In genomic region chr15:42409011-42409410, GRCh38 we compare ENCODE assay signal across 32 cellular contexts.
"Had no signal": no experiment of that assay in that cellular context is flagged by ENCODE, and none has a peak within 500 bp of the region (broad histone marks: within the 10 kb centered on the region; RNA-seq: fewer than 3 reads in every experiment).

No MANE protein-coding gene starts in this region.

- H3K27me3 ChIP-seq: ascending aorta, cardiac muscle cell, SJCRH30 had no signal

- H3K36me3 ChIP-seq: WERI-Rb-1 had no signal

- H3K27ac ChIP-seq: ascending aorta, cardiac muscle cell, PC-9, RWPE1, SJCRH30, SK-N-MC, WERI-Rb-1 had no signal

- DNase-seq: activated CD4-positive, alpha-beta memory T cell treated with anti-CD3 and anti-CD28 coated beads, Interleukin-2, amount 10 ng/mL, durations not matched to agents 7 days and 5 days; activated CD4-positive, alpha-beta T cell treated with anti-CD3 and anti-CD28 coated beads for 1 hour; activated CD4-positive, alpha-beta T cell treated with anti-CD3 and anti-CD28 coated beads for 48 hours; activated CD4-positive, CD25-positive, alpha-beta regulatory T cell; activated gamma-delta T cell; activated naive CD4-positive, alpha-beta T cell treated with Interleukin-2 at 50 U/mL for 16 hours; activated naive CD8-positive, alpha-beta T cell treated with anti-CD3 and anti-CD28 coated beads, Interleukin-2, amount 10 ng/mL, durations not matched to agents 7 days and 5 days; activated T-cell treated with anti-CD3 and anti-CD28 coated beads, Interleukin-2, amount 50 U/mL, for 24 hours; amygdala; Karpas-422; KBM-7; NCI-H1048; NCI-H1436 treated with DMSO at 0.1 percent for 48 hours; NCI-H1694 treated with DMSO at 0.1 percent for 48 hours; NCI-H2029 treated with DMSO at 0.1 percent for 48 hours; NCI-H2107; NCI-H2171; NCI-H510A; NCI-H748 treated with DMSO at 0.1 percent for 48 hours; PC-9; SHP77; SJCRH30; T1000; WERI-Rb-1 had no signal

- H3K9me3 Mint-ChIP-seq: activated CD4-positive, alpha-beta memory T cell treated with anti-CD3 and anti-CD28 coated beads, Interleukin-2, amount 10 ng/mL, durations not matched to agents 7 days and 5 days; activated naive CD4-positive, alpha-beta T cell treated with anti-CD3 and anti-CD28 coated beads, Interleukin-2, amount 50 U/mL, for 24 hours; activated naive CD8-positive, alpha-beta T cell treated with anti-CD3 and anti-CD28 coated beads, Interleukin-2, amount 10 ng/mL, durations not matched to agents 7 days and 5 days; activated T-cell treated with anti-CD3 and anti-CD28 coated beads, Interleukin-2, amount 50 U/mL, for 24 hours; activated T-helper 2 cell treated with anti-CD3 and anti-CD28 coated beads, Interferon-gamma antibody, Interleukin-2, Interleukin-4, amounts not matched to agents 10 μg/mL and 5 μg/mL and 100 μg/mL, durations not matched to agents 14 hours and 24 hours and 36 hours; central memory CD8-positive, alpha-beta T cell had no signal

- H3K27me3 Mint-ChIP-seq: activated CD4-positive, alpha-beta memory T cell treated with anti-CD3 and anti-CD28 coated beads, Interleukin-2, amount 10 ng/mL, durations not matched to agents 7 days and 5 days; activated naive CD4-positive, alpha-beta T cell treated with anti-CD3 and anti-CD28 coated beads, Interleukin-2, amount 50 U/mL, for 24 hours; activated naive CD8-positive, alpha-beta T cell treated with anti-CD3 and anti-CD28 coated beads, Interleukin-2, amount 10 ng/mL, durations not matched to agents 7 days and 5 days; activated T-cell treated with anti-CD3 and anti-CD28 coated beads, Interleukin-2, amount 50 U/mL, for 24 hours; central memory CD8-positive, alpha-beta T cell had no signal

- H3K4me1 Mint-ChIP-seq: activated CD4-positive, alpha-beta memory T cell treated with anti-CD3 and anti-CD28 coated beads, Interleukin-2, amount 10 ng/mL, durations not matched to agents 7 days and 5 days; activated naive CD4-positive, alpha-beta T cell treated with anti-CD3 and anti-CD28 coated beads, Interleukin-2, amount 50 U/mL, for 24 hours; activated naive CD8-positive, alpha-beta T cell treated with anti-CD3 and anti-CD28 coated beads, Interleukin-2, amount 10 ng/mL, durations not matched to agents 7 days and 5 days; central memory CD8-positive, alpha-beta T cell had no signal

- H3K4me2 ChIP-seq: PC-9 had no signal

- H3K27ac Mint-ChIP-seq: activated CD4-positive, alpha-beta memory T cell treated with anti-CD3 and anti-CD28 coated beads, Interleukin-2, amount 10 ng/mL, durations not matched to agents 7 days and 5 days; activated naive CD4-positive, alpha-beta T cell treated with anti-CD3 and anti-CD28 coated beads, Interleukin-2, amount 50 U/mL, for 24 hours; activated naive CD8-positive, alpha-beta T cell treated with anti-CD3 and anti-CD28 coated beads, Interleukin-2, amount 10 ng/mL, durations not matched to agents 7 days and 5 days; activated T-cell treated with anti-CD3 and anti-CD28 coated beads, Interleukin-2, amount 50 U/mL, for 24 hours; activated T-helper 2 cell treated with anti-CD3 and anti-CD28 coated beads, Interferon-gamma antibody, Interleukin-2, Interleukin-4, amounts not matched to agents 10 μg/mL and 5 μg/mL and 100 μg/mL, durations not matched to agents 14 hours and 24 hours and 36 hours had no signal

- H2AFZ ChIP-seq: PC-9 had no signal

- H3K4me3 ChIP-seq: ascending aorta, cardiac muscle cell, PC-9, SJCRH30, SK-N-MC had no signal

- H3K4me3 Mint-ChIP-seq: activated CD4-positive, alpha-beta memory T cell treated with anti-CD3 and anti-CD28 coated beads, Interleukin-2, amount 10 ng/mL, durations not matched to agents 7 days and 5 days; activated naive CD4-positive, alpha-beta T cell treated with anti-CD3 and anti-CD28 coated beads, Interleukin-2, amount 50 U/mL, for 24 hours; activated naive CD8-positive, alpha-beta T cell treated with anti-CD3 and anti-CD28 coated beads, Interleukin-2, amount 10 ng/mL, durations not matched to agents 7 days and 5 days; activated T-cell treated with anti-CD3 and anti-CD28 coated beads, Interleukin-2, amount 50 U/mL, for 24 hours; central memory CD8-positive, alpha-beta T cell had no signal

- FAIRE-seq: RCC 7860 had no signal

- H3K9me3 ChIP-seq: ascending aorta, SJCRH30 had no signal

- H3K4me1 ChIP-seq: SJCRH30 had no signal
